8 cellular contexts compared by ENCODE assay signal in genomic region chr16:66270333-66270927, GRCh38.
DNase-seq lines count a peak whose midpoint lies in the region; ATAC-seq and TF ChIP-seq lines count a peak whose summit lies in the region.

No MANE protein-coding gene starts in this region.

- no peak for ATAC-seq in GM18858 (IDR thresholded peaks at IDR 0.05; ENCODE audit: unreplicated experiment)

- DNase-seq in DMS53 (lab: John Stamatoyannopoulos, UW) = peak; percentile 75
- peak; percentile 42 for DNase-seq in HCEC 1CT
- peak; percentile 10 to 54 for DNase-seq in NCI-H1930 (lab: John Stamatoyannopoulos, UW)
- peak; percentile 22 to 42 (median 34) for DNase-seq in activated CD4-positive, CD25-positive, alpha-beta regulatory T cell (lab: John Stamatoyannopoulos, UW)
- peak; percentile 31 for DNase-seq in central memory CD4-positive, alpha-beta T cell
- DNase-seq in kidney epithelial cell (ENCODE audit: low read depth) = no peak
- peak; percentile 69 to 74 for DNase-seq in stimulated activated CD4-positive, alpha-beta T cell treated with anti-CD3 and anti-CD28 coated beads, Interleukin-2, amount 100 ng/mL, for 48 hours

- peaks cover 9% of the 10 kb centered on the region for H3K27me3 ChIP-seq in kidney epithelial cell (ENCODE audit: control insufficient read depth, insufficient read depth, low read length)

- no peaks in the 10 kb centered on the region for H3K36me3 ChIP-seq in kidney epithelial cell (ENCODE audit: control insufficient read depth, insufficient read depth, low read length)

- TF ChIP-seq CTCF in kidney epithelial cell (IDR thresholded peaks at IDR 0.05; ENCODE audit: insufficient read depth, low read length, poor library complexity, severe bottlenecking) = peak; percentile 52

- H3K4me3 ChIP-seq in kidney epithelial cell (ENCODE audit: low read depth, low read length) = no peak overlapping the region
